ENCODE assay signal across 9 cellular contexts in genomic region chr1:59302297-59302696, GRCh38.
"Had no signal": no experiment of that assay in that cellular context is flagged by ENCODE, and none has a peak within 500 bp of the region (broad histone marks: within the 10 kb centered on the region; RNA-seq: fewer than 3 reads in every experiment).

No MANE protein-coding gene starts in this region.

- DNase-seq: GM23248, GOT3, H7, H9, HCEC 1CT, HFFc6 had no signal

- H3K4me3 ChIP-seq: GM23248, GM23338, HAP-1 had no signal

- H2AFZ ChIP-seq: GM23248, GM23338 had no signal

- H3K4me2 ChIP-seq: GM23338 had no signal

- H3K27ac ChIP-seq: GM23248 had no signal

- ATAC-seq: GM23338, HCT116 had no signal

- H3K9ac ChIP-seq: GM23248 had no signal

- H3K36me3 ChIP-seq: HAP-1 had no signal

- H3K9me3 ChIP-seq: HAP-1 had no signal
